Comparison of ENCODE assay signal across 11 cellular contexts in the genomic region with DNA sequence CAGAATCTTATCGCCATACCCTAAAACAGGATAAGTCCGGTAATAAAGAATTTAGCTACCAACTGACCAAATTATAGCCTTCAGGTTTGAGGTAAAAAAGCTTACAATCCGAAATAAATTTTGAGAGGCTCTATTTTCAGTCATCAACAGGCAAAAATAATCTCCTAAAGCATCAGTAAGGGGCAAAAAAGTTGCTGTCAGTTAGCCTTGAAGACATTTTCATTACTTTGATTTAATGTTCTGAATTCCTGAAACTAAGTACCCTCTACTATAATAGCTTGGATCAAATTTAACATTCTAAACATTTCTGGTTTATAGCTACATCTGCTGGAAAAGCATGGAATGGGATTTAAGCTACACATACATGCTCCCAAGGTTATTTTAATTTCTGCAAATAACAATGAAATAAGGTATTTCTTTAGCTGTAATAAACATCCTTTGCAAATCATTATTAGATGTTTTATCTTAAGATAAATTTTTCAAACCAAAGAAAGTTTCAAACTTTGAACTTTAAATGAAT.
DNase-seq lines count a peak whose midpoint lies in the region; ATAC-seq and TF ChIP-seq lines count a peak whose summit lies in the region.
"Had no signal": no experiment of that assay in that cellular context is flagged by ENCODE, and none has a peak within 500 bp of the region (broad histone marks: within the 10 kb centered on the region; RNA-seq: fewer than 3 reads in every experiment).

No MANE protein-coding gene starts in this region.

- TF ChIP-seq CTCF in Peyer's patch (IDR thresholded peaks at IDR 0.05) (peak in 4 of 6 experiments; percentile 26 to 51 (median 44)), epithelial cell of esophagus (IDR thresholded peaks at IDR 0.05; ENCODE audit: insufficient read depth, low read depth, low read length, missing control alignments) (peak; percentile 46), parathyroid adenoma (IDR thresholded peaks at IDR 0.05) (peak; percentile 23)

- no peak overlapping the region for H3K9ac ChIP-seq in parathyroid adenoma

- no peak overlapping the region for H2AFZ ChIP-seq in parathyroid adenoma

- no peaks in the 10 kb centered on the region for H3K4me1 ChIP-seq in Peyer's patch
- H3K4me1 ChIP-seq in parathyroid adenoma: peaks cover 2% of the 10 kb centered on the region
- H3K4me1 ChIP-seq in SJCRH30: 0 out of 2 replicates have a peak, but pooled peaks cover 2% of the 10 kb centered on the region

- H3K9me3 ChIP-seq in Peyer's patch (no peaks in the 10 kb centered on the region), parathyroid adenoma (ENCODE audit: control insufficient read depth, low read length) (no peaks in the 10 kb centered on the region), SJCRH30 (replicated peaks) (no peaks in the 10 kb centered on the region)
- H3K9me3 ChIP-seq: SJSA1 had no signal

- H3K4me2 ChIP-seq in parathyroid adenoma (ENCODE audit: low read length): no peak overlapping the region

- DNase-seq in GM03348 (ENCODE audit: low spot score) (peak; percentile 35), Peyer's patch (no peak), epithelial cell of esophagus (ENCODE audit: low read depth) (peak; percentile 11), SKM-1 treated with dmso at 0.1 percent for 144 hours (lab: John Stamatoyannopoulos, UW; ENCODE audit: unreplicated experiment) (no peak), SJCRH30 (no peak), D341Med (ENCODE audit: low spot score) (no peak)
- DNase-seq: activated CD8-positive, alpha-beta memory T cell treated with anti-CD3 and anti-CD28 coated beads, Interleukin-2, amount 50 U/mL, for 48 hours; substantia nigra had no signal

- H3K27me3 ChIP-seq in Peyer's patch (no peaks in the 10 kb centered on the region), parathyroid adenoma (ENCODE audit: control insufficient read depth, insufficient read depth, low read length) (no peaks in the 10 kb centered on the region), SJCRH30 (no peaks in the 10 kb centered on the region)
- H3K27me3 ChIP-seq: SJSA1 had no signal

- H3K36me3 ChIP-seq in Peyer's patch (no peaks in the 10 kb centered on the region), parathyroid adenoma (ENCODE audit: control insufficient read depth, insufficient read depth, low read length) (no peaks in the 10 kb centered on the region), SJCRH30 (no peaks in the 10 kb centered on the region)
- H3K36me3 ChIP-seq: SJSA1 had no signal

- no peak for TF ChIP-seq POLR2A in Peyer's patch (IDR thresholded peaks at IDR 0.05)

- no peaks in the 10 kb centered on the region for H3K79me2 ChIP-seq in parathyroid adenoma

- H3K27ac ChIP-seq in Peyer's patch (no peak overlapping the region), parathyroid adenoma (no peak overlapping the region), SJCRH30 (no peak overlapping the region)
- H3K27ac ChIP-seq: SJSA1 had no signal

- H3K4me3 ChIP-seq in Peyer's patch (no peak overlapping the region), epithelial cell of esophagus (ENCODE audit: low read length) (no peak overlapping the region), parathyroid adenoma (ENCODE audit: low read depth, low read length) (no peak overlapping the region), SJCRH30 (no peak overlapping the region)
- H3K4me3 ChIP-seq: SJSA1 had no signal

- ATAC-seq in HG03460 (IDR thresholded peaks at IDR 0.05; ENCODE audit: unreplicated experiment): no peak

Comparison
In these comparisons a context has a peak if more than half of its experiments do, and no peak if none do; other contexts are left out.
1. DNase-seq: peak in GM03348 (single experiment) and epithelial cell of esophagus (single experiment); none in Peyer's patch (0 of 3), SKM-1 treated with dmso at 0.1 percent for 144 hours (single experiment), SJCRH30 (0 of 2) and D341Med (single experiment).
2. Peak in every context shown above with its lines, with median percentiles within 50 percentile points of each other: CTCF ChIP-seq.